In genomic region chr17:43169561-43170139, GRCh38 we compare ENCODE assay signal across 8 cellular contexts. TPM values are rescaled to one million over a fixed set of nuclear protein-coding genes. Genes with fewer than 3 reads are reported as not detected.
DNase-seq lines count a peak whose midpoint lies in the region; ATAC-seq lines count a peak whose summit lies in the region.

No MANE protein-coding gene starts in this region.

- no peak overlapping the region for H3K4me3 Mint-ChIP-seq in effector memory CD8-positive, alpha-beta T cell

- H4K20me1 ChIP-seq in BLaER1 = peaks cover 7% of the 10 kb centered on the region; the same call in 1 of the 2 replicates

- H3K4me2 ChIP-seq in BLaER1 = peak overlapping the region; percentile 97

- peak; percentile 72 for DNase-seq in RKO (ENCODE audit: low spot score)
- DNase-seq in effector memory CD8-positive, alpha-beta T cell = peak in 1 of 3 experiments; percentile 9

- ATAC-seq in GM18511 (IDR thresholded peaks at IDR 0.05; ENCODE audit: unreplicated experiment) (peak; percentile 23), HG03045 (IDR thresholded peaks at IDR 0.05; ENCODE audit: unreplicated experiment) (peak; percentile 17), HG03469 (IDR thresholded peaks at IDR 0.05; ENCODE audit: unreplicated experiment) (no peak)
- peak; percentile 2 for ATAC-seq in effector memory CD8-positive, alpha-beta T cell (replicated peaks)

- H3K4me3 ChIP-seq in BLaER1 (peak overlapping the region; percentile 83), mesodermal cell (ENCODE audit: extremely low read depth, insufficient read depth, low read length, poor library complexity, severe bottlenecking) (peak overlapping the region; percentile 58), thymus (ENCODE audit: low read length) (peak overlapping the region; percentile 70)

- H3K27ac ChIP-seq in BLaER1 (peak overlapping the region; percentile 93), mesodermal cell (ENCODE audit: low read depth, low read length, severe bottlenecking) (peak overlapping the region; percentile 96), thymus (ENCODE audit: low read depth) (peak overlapping the region; percentile 62)

- peak overlapping the region; percentile 88 for H3K9ac ChIP-seq in BLaER1

- H3K36me3 Mint-ChIP-seq in effector memory CD8-positive, alpha-beta T cell (ENCODE audit: insufficient read depth) = peaks cover 18% of the 10 kb centered on the region

- WGBS in mesodermal cell (ENCODE audit: insufficient coverage in 2 of 2), 2 experiments = 0 to 1% methylated on average over 15 to 27 of the region's 29 CpGs
- WGBS in thymus = under 1% methylated on average over 29 of the region's 29 CpGs

- H3K9me3 Mint-ChIP-seq in effector memory CD8-positive, alpha-beta T cell = no peaks in the 10 kb centered on the region

- peaks cover 12 to 13% of the 10 kb centered on the region in 2 donors for H3K4me1 Mint-ChIP-seq in effector memory CD8-positive, alpha-beta T cell (ENCODE audit: low read depth in 2 of 2)

- no peaks in the 10 kb centered on the region for H3K27me3 Mint-ChIP-seq in effector memory CD8-positive, alpha-beta T cell

- no peak overlapping the region for H3K27ac Mint-ChIP-seq in effector memory CD8-positive, alpha-beta T cell

- H3K4me1 ChIP-seq in BLaER1 (peaks cover 30% of the 10 kb centered on the region), mesodermal cell (ENCODE audit: control insufficient read depth, insufficient read depth, low read length, poor library complexity, severe bottlenecking) (no peaks in the 10 kb centered on the region), thymus (ENCODE audit: control insufficient read depth, insufficient read depth, low read length) (peaks cover 12% of the 10 kb centered on the region)

- H3K36me3 ChIP-seq in BLaER1 (peaks cover 16% of the 10 kb centered on the region), mesodermal cell (ENCODE audit: control insufficient read depth, insufficient read depth, low read length) (peaks cover 1% of the 10 kb centered on the region), thymus (ENCODE audit: control insufficient read depth, insufficient read depth) (peaks cover 4% of the 10 kb centered on the region)

- no peaks in the 10 kb centered on the region for H3K27me3 ChIP-seq in BLaER1
- no peaks in the 10 kb centered on the region for H3K27me3 ChIP-seq in thymus (ENCODE audit: control insufficient read depth, insufficient read depth)

- H3K9me3 ChIP-seq in BLaER1 (no peaks in the 10 kb centered on the region), mesodermal cell (ENCODE audit: control insufficient read depth, low read length) (no peaks in the 10 kb centered on the region), thymus (ENCODE audit: control insufficient read depth) (no peaks in the 10 kb centered on the region)

RNA-seq across cellular contexts. Expression of gene NBR1, which starts 1.4 kb away (rescaled TPM):
- polyA plus RNA-seq in mesodermal cell (2013, experiment 1 of 2) = 84.9 TPM
- 79.1 TPM for polyA plus RNA-seq in mesodermal cell (2013, experiment 2 of 2)
- 50.1 TPM for polyA plus RNA-seq in thymus

RNA-seq across cellular contexts. Expression of gene TMEM106A, which starts 42.0 kb away (rescaled TPM):
- 3.3 TPM for polyA plus RNA-seq in mesodermal cell (2013, experiment 1 of 2)
- polyA plus RNA-seq in mesodermal cell (2013, experiment 2 of 2) = 3.1 TPM
- 4.4 TPM for polyA plus RNA-seq in thymus

RNA-seq across cellular contexts. Expression of gene BRCA1, which starts 44.5 kb away (rescaled TPM):
- 17.1 TPM for polyA plus RNA-seq in mesodermal cell (2013, experiment 1 of 2)
- polyA plus RNA-seq in mesodermal cell (2013, experiment 2 of 2) = 18.8 TPM
- 2.0 TPM for polyA plus RNA-seq in thymus

RNA-seq across cellular contexts. Expression of gene CCDC200, which starts 58.8 kb away (rescaled TPM):
- not detected for polyA plus RNA-seq in mesodermal cell (2013, experiment 1 of 2)
- not detected for polyA plus RNA-seq in mesodermal cell (2013, experiment 2 of 2)
- polyA plus RNA-seq in thymus = 0.39 TPM
